35 cellular contexts compared by ENCODE assay signal in the genomic region with DNA sequence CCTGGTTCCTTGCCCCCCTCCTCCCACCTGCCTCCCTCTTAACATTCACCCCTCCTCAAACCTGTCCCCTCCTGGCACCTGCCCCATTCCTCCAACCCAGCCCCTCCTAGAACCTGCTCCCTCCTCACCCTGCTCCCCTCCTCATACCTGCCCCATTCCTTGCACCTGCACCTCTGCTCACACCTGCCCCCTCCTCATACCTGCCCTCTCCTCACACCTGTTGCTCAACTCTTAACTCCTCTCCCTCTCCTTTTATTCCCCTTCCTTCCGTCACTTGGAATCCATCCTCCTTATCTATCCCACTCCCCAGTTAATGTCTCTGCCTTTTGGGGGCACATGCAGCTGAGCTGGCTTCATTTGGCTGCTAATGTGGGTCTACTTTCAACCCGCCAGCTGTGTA.
"Had no signal": no experiment of that assay in that cellular context is flagged by ENCODE, and none has a peak within 500 bp of the region (broad histone marks: within the 10 kb centered on the region; RNA-seq: fewer than 3 reads in every experiment).

No MANE protein-coding gene starts in this region.

- H3K4me3 Mint-ChIP-seq: activated B cell treated with CpG ODN at 0.5 μM for 24 hours; activated CD4-positive, alpha-beta memory T cell treated with anti-CD3 and anti-CD28 coated beads, Interleukin-2, amount 10 ng/mL, durations not matched to agents 7 days and 5 days; activated CD4-positive, alpha-beta T cell treated with anti-CD3 and anti-CD28 coated beads for 36 hours; activated CD4-positive, alpha-beta T cell treated with anti-CD3 and anti-CD28 coated beads, Interleukin-2, amount 10 ng/mL, durations not matched to agents 7 days and 5 days; activated CD8-positive, alpha-beta memory T cell treated with anti-CD3 and anti-CD28 coated beads, Interleukin-2, amount 10 ng/mL, durations not matched to agents 7 days and 5 days; activated CD8-positive, alpha-beta T cell treated with anti-CD3 and anti-CD28 coated beads, Interleukin-2, amount 10 ng/mL, durations not matched to agents 7 days and 5 days; activated naive CD4-positive, alpha-beta T cell treated with anti-CD3 and anti-CD28 coated beads, Interleukin-2, amount 10 ng/mL, durations not matched to agents 7 days and 5 days; activated naive CD4-positive, alpha-beta T cell treated with anti-CD3 and anti-CD28 coated beads, Interleukin-2, amount 50 U/mL, for 24 hours; activated naive CD8-positive, alpha-beta T cell; activated naive CD8-positive, alpha-beta T cell treated with anti-CD3 and anti-CD28 coated beads, Interleukin-2, amount 10 ng/mL, durations not matched to agents 7 days and 5 days; activated naive CD8-positive, alpha-beta T cell treated with anti-CD3 and anti-CD28 coated beads, Interleukin-2, amount 50 U/mL, for 24 hours; activated T-cell treated with anti-CD3 and anti-CD28 coated beads, Interleukin-2, amount 50 U/mL, for 24 hours; T-helper 1 cell treated with Interleukin-12 subunit alpha and Interleukin-12 subunit beta and Interleukin-4 antibody, amounts not matched to agents 30 μg/mL and 1 μg/mL, for 36 hours; T-helper 2 cell treated with Interferon-gamma antibody and Interleukin-4, amounts not matched to agents 5 μg/mL and 100 μg/mL, for 36 hours had no signal

- H3K4me1 ChIP-seq: body of pancreas, breast epithelium had no signal

- H3K27ac Mint-ChIP-seq: activated B cell treated with CpG ODN at 0.5 μM for 24 hours; activated CD4-positive, alpha-beta memory T cell treated with anti-CD3 and anti-CD28 coated beads, Interleukin-2, amount 10 ng/mL, durations not matched to agents 7 days and 5 days; activated CD4-positive, alpha-beta T cell treated with anti-CD3 and anti-CD28 coated beads for 36 hours; activated CD4-positive, alpha-beta T cell treated with anti-CD3 and anti-CD28 coated beads, Interleukin-2, amount 10 ng/mL, durations not matched to agents 7 days and 5 days; activated CD8-positive, alpha-beta memory T cell treated with anti-CD3 and anti-CD28 coated beads, Interleukin-2, amount 10 ng/mL, durations not matched to agents 7 days and 5 days; activated CD8-positive, alpha-beta T cell treated with anti-CD3 and anti-CD28 coated beads, Interleukin-2, amount 10 ng/mL, durations not matched to agents 7 days and 5 days; activated naive CD4-positive, alpha-beta T cell treated with anti-CD3 and anti-CD28 coated beads, Interleukin-2, amount 10 ng/mL, durations not matched to agents 7 days and 5 days; activated naive CD4-positive, alpha-beta T cell treated with anti-CD3 and anti-CD28 coated beads, Interleukin-2, amount 50 U/mL, for 24 hours; activated naive CD8-positive, alpha-beta T cell; activated naive CD8-positive, alpha-beta T cell treated with anti-CD3 and anti-CD28 coated beads, Interleukin-2, amount 10 ng/mL, durations not matched to agents 7 days and 5 days; activated naive CD8-positive, alpha-beta T cell treated with anti-CD3 and anti-CD28 coated beads, Interleukin-2, amount 50 U/mL, for 24 hours; activated T-cell treated with anti-CD3 and anti-CD28 coated beads, Interleukin-2, amount 50 U/mL, for 24 hours; activated T-helper 2 cell treated with anti-CD3 and anti-CD28 coated beads, Interferon-gamma antibody, Interleukin-2, Interleukin-4, amounts not matched to agents 10 μg/mL and 5 μg/mL and 100 μg/mL, durations not matched to agents 14 hours and 24 hours and 36 hours; T-helper 1 cell treated with Interleukin-12 subunit alpha and Interleukin-12 subunit beta and Interleukin-4 antibody, amounts not matched to agents 30 μg/mL and 1 μg/mL, for 36 hours; T-helper 2 cell treated with Interferon-gamma antibody and Interleukin-4, amounts not matched to agents 5 μg/mL and 100 μg/mL, for 36 hours had no signal

- H3K9me3 Mint-ChIP-seq: activated B cell treated with CpG ODN at 0.5 μM for 24 hours; activated CD4-positive, alpha-beta T cell treated with anti-CD3 and anti-CD28 coated beads, Interleukin-2, amount 10 ng/mL, durations not matched to agents 7 days and 5 days; activated naive CD4-positive, alpha-beta T cell treated with anti-CD3 and anti-CD28 coated beads, Interleukin-2, amount 50 U/mL, for 24 hours; activated naive CD8-positive, alpha-beta T cell treated with anti-CD3 and anti-CD28 coated beads, Interleukin-2, amount 10 ng/mL, durations not matched to agents 7 days and 5 days; activated naive CD8-positive, alpha-beta T cell treated with anti-CD3 and anti-CD28 coated beads, Interleukin-2, amount 50 U/mL, for 24 hours had no signal

- H3K27me3 ChIP-seq: body of pancreas, brain microvascular endothelial cell, breast epithelium had no signal

- H3K4me1 Mint-ChIP-seq: activated CD4-positive, alpha-beta memory T cell treated with anti-CD3 and anti-CD28 coated beads, Interleukin-2, amount 10 ng/mL, durations not matched to agents 7 days and 5 days; activated CD4-positive, alpha-beta T cell treated with anti-CD3 and anti-CD28 coated beads for 36 hours; activated CD4-positive, alpha-beta T cell treated with anti-CD3 and anti-CD28 coated beads, Interleukin-2, amount 10 ng/mL, durations not matched to agents 7 days and 5 days; activated CD8-positive, alpha-beta memory T cell treated with anti-CD3 and anti-CD28 coated beads, Interleukin-2, amount 10 ng/mL, durations not matched to agents 7 days and 5 days; activated naive CD4-positive, alpha-beta T cell treated with anti-CD3 and anti-CD28 coated beads, Interleukin-2, amount 10 ng/mL, durations not matched to agents 7 days and 5 days; activated naive CD4-positive, alpha-beta T cell treated with anti-CD3 and anti-CD28 coated beads, Interleukin-2, amount 50 U/mL, for 24 hours; activated naive CD8-positive, alpha-beta T cell treated with anti-CD3 and anti-CD28 coated beads, Interleukin-2, amount 10 ng/mL, durations not matched to agents 7 days and 5 days; activated naive CD8-positive, alpha-beta T cell treated with anti-CD3 and anti-CD28 coated beads, Interleukin-2, amount 50 U/mL, for 24 hours had no signal

- H3K9me3 ChIP-seq: body of pancreas, breast epithelium had no signal

- DNase-seq: activated B cell treated with CpG ODN at 0.5 μM for 24 hours; activated CD4-positive, alpha-beta memory T cell treated with anti-CD3 and anti-CD28 coated beads, Interleukin-2, amount 10 ng/mL, durations not matched to agents 7 days and 5 days; activated CD4-positive, alpha-beta T cell treated with anti-CD3 and anti-CD28 coated beads for 1 hour; activated CD4-positive, alpha-beta T cell treated with anti-CD3 and anti-CD28 coated beads for 36 hours; activated CD4-positive, alpha-beta T cell treated with anti-CD3 and anti-CD28 coated beads for 48 hours; activated CD4-positive, alpha-beta T cell treated with anti-CD3 and anti-CD28 coated beads, Interleukin-2, amount 10 ng/mL, durations not matched to agents 7 days and 5 days; activated CD4-positive, alpha-beta T cell treated with anti-CD3 and anti-CD28 coated beads, Interleukin-2, amount 50 U/mL, for 48 hours; activated CD8-positive, alpha-beta memory T cell treated with anti-CD3 and anti-CD28 coated beads for 24 hours; activated CD8-positive, alpha-beta memory T cell treated with anti-CD3 and anti-CD28 coated beads, Interleukin-2, amount 10 ng/mL, durations not matched to agents 7 days and 5 days; activated CD8-positive, alpha-beta memory T cell treated with anti-CD3 and anti-CD28 coated beads, Interleukin-2, amount 50 U/mL, for 48 hours; activated CD8-positive, alpha-beta T cell treated with anti-CD3 and anti-CD28 coated beads, Interleukin-2, amount 10 ng/mL, durations not matched to agents 7 days and 5 days; activated effector memory CD4-positive, alpha-beta T cell treated with Interleukin-2 at 50 U/mL for 16 hours; activated gamma-delta T cell; activated naive CD4-positive, alpha-beta T cell treated with anti-CD3 and anti-CD28 coated beads, Interleukin-2, amount 10 ng/mL, durations not matched to agents 7 days and 5 days; activated naive CD4-positive, alpha-beta T cell treated with Interleukin-2 at 50 U/mL for 16 hours; activated naive CD8-positive, alpha-beta T cell treated with anti-CD3 and anti-CD28 coated beads, Interleukin-2, amount 10 ng/mL, durations not matched to agents 7 days and 5 days; activated naive CD8-positive, alpha-beta T cell treated with anti-CD3 and anti-CD28 coated beads, Interleukin-2, amount 50 U/mL, for 24 hours; activated T-cell treated with anti-CD3 and anti-CD28 coated beads, Interleukin-2, amount 50 U/mL, for 24 hours; activated T-cell treated with anti-CD3 and anti-CD28 coated beads, Interleukin-2, amount 50 U/mL, for 48 hours; amygdala; anterior cingulate cortex; body of pancreas; brain microvascular endothelial cell; central memory CD4-positive, alpha-beta T cell; T-helper 1 cell; T-helper 2 cell; T-helper 9 cell had no signal

- H3K27ac ChIP-seq: body of pancreas, brain microvascular endothelial cell, breast epithelium, VCaP had no signal

- ATAC-seq: activated CD4-positive, alpha-beta T cell treated with anti-CD3 and anti-CD28 coated beads for 36 hours; activated CD4-positive, CD25-positive, alpha-beta regulatory T cell treated with anti-CD3 and anti-CD28 coated beads, Interleukin-2, amount 50 U/mL, for 24 hours; activated CD8-positive, alpha-beta memory T cell treated with anti-CD3 and anti-CD28 coated beads, Interleukin-2, amount 10 ng/mL, durations not matched to agents 7 days and 5 days; activated CD8-positive, alpha-beta T cell treated with anti-CD3 and anti-CD28 coated beads, Interleukin-2, amount 10 ng/mL, durations not matched to agents 7 days and 5 days; activated naive CD8-positive, alpha-beta T cell treated with anti-CD3 and anti-CD28 coated beads, Interleukin-2, amount 50 U/mL, for 24 hours; body of pancreas had no signal

- H3K4me3 ChIP-seq: body of pancreas, breast epithelium had no signal

- H3K36me3 Mint-ChIP-seq: activated CD8-positive, alpha-beta memory T cell treated with anti-CD3 and anti-CD28 coated beads, Interleukin-2, amount 10 ng/mL, durations not matched to agents 7 days and 5 days; activated naive CD4-positive, alpha-beta T cell treated with anti-CD3 and anti-CD28 coated beads, Interleukin-2, amount 10 ng/mL, durations not matched to agents 7 days and 5 days; activated naive CD4-positive, alpha-beta T cell treated with anti-CD3 and anti-CD28 coated beads, Interleukin-2, amount 50 U/mL, for 24 hours; activated naive CD8-positive, alpha-beta T cell; activated naive CD8-positive, alpha-beta T cell treated with anti-CD3 and anti-CD28 coated beads, Interleukin-2, amount 10 ng/mL, durations not matched to agents 7 days and 5 days had no signal

- H3K36me3 ChIP-seq: brain microvascular endothelial cell, breast epithelium had no signal

- H3K27me3 Mint-ChIP-seq: activated B cell treated with CpG ODN at 0.5 μM for 24 hours; activated CD4-positive, alpha-beta memory T cell treated with anti-CD3 and anti-CD28 coated beads, Interleukin-2, amount 10 ng/mL, durations not matched to agents 7 days and 5 days; activated CD4-positive, alpha-beta T cell treated with anti-CD3 and anti-CD28 coated beads for 36 hours; activated CD4-positive, alpha-beta T cell treated with anti-CD3 and anti-CD28 coated beads, Interleukin-2, amount 10 ng/mL, durations not matched to agents 7 days and 5 days; activated CD8-positive, alpha-beta memory T cell treated with anti-CD3 and anti-CD28 coated beads, Interleukin-2, amount 10 ng/mL, durations not matched to agents 7 days and 5 days; activated naive CD4-positive, alpha-beta T cell treated with anti-CD3 and anti-CD28 coated beads, Interleukin-2, amount 10 ng/mL, durations not matched to agents 7 days and 5 days; activated naive CD4-positive, alpha-beta T cell treated with anti-CD3 and anti-CD28 coated beads, Interleukin-2, amount 50 U/mL, for 24 hours; activated naive CD8-positive, alpha-beta T cell; activated naive CD8-positive, alpha-beta T cell treated with anti-CD3 and anti-CD28 coated beads, Interleukin-2, amount 10 ng/mL, durations not matched to agents 7 days and 5 days; activated naive CD8-positive, alpha-beta T cell treated with anti-CD3 and anti-CD28 coated beads, Interleukin-2, amount 50 U/mL, for 24 hours; activated T-cell treated with anti-CD3 and anti-CD28 coated beads, Interleukin-2, amount 50 U/mL, for 24 hours had no signal
